Comparison of ENCODE assay signal across 1 cellular context in the genomic region with DNA sequence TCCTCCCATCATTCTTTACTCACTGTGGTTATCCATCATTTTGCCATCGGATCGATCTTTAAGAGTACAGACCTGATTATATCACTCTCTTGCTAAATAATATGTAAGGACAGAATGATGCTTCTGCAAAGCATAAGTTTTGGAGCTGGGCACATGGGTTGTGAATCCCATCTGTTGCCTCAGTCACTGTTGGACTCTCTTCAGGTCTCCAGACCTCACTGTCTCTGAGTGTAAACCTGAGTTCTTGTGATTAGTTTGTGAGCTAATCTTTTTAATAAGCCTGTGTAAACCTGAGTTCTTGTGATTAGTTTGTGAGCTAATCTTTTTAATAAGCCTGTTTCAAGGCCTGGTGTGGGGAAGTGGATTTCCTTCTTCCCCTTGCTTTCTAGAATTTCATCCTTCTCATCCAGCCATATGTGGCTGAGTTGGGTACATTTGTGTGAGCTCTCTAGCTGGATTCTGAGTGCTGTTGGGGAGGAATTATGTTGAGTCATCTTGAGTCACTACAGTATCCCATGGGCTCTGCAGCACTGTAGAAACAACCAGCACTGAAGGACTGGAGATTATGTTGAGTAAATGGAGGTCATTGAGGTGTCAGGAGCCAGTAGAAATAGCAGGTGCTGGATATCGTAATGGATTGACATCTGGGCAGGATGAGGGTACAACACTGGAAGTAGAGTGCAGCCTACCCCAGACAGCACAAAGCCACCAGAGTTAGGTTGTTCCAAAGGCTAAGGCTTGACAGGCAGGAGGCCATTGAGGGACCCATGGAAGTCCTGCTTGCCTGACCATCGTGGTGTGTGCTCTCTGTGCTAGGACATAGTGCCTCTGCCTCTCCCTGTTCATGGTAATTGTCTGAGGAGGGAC.
TF ChIP-seq lines count a peak whose summit lies in the region.

No MANE protein-coding gene starts in this region.

TF ChIP-seq in K562, 482 proteins besides CTCF, POLR2A, EP300 and RAD21 (continued from another document and continues in another):
- TF ChIP-seq, protein P1, sequence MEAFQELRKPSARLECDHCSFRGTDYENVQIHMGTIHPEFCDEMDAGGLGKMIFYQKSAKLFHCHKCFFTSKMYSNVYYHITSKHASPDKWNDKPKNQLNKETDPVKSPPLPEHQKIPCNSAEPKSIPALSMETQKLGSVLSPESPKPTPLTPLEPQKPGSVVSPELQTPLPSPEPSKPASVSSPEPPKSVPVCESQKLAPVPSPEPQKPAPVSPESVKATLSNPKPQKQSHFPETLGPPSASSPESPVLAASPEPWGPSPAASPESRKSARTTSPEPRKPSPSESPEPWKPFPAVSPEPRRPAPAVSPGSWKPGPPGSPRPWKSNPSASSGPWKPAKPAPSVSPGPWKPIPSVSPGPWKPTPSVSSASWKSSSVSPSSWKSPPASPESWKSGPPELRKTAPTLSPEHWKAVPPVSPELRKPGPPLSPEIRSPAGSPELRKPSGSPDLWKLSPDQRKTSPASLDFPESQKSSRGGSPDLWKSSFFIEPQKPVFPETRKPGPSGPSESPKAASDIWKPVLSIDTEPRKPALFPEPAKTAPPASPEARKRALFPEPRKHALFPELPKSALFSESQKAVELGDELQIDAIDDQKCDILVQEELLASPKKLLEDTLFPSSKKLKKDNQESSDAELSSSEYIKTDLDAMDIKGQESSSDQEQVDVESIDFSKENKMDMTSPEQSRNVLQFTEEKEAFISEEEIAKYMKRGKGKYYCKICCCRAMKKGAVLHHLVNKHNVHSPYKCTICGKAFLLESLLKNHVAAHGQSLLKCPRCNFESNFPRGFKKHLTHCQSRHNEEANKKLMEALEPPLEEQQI (IDR thresholded peaks at IDR 0.05) = no peak
- TF ChIP-seq TBL1XR1 (IDR thresholded peaks at IDR 0.05; ENCODE audit: low read length in 2 of 2) (0 out of 4 replicates have a peak, but pooled peaks of 1 of the 2 experiments have one; percentile 16), ETV5 (CRISPR knock-in tag; IDR thresholded peaks at IDR 0.05; ENCODE audit: low read depth) (no peak), SRSF1 (IDR thresholded peaks at IDR 0.05; ENCODE audit: low read depth, low read length) (no peak), POLR2B (IDR thresholded peaks at IDR 0.05; ENCODE audit: low read depth, partially characterized antibody) (no peak), NFE2L1 (tag; IDR thresholded peaks at IDR 0.05; ENCODE audit: borderline replicate concordance, low read depth) (peak; percentile 94), MAFG (tag; conservative IDR thresholded peaks at IDR 0.05) (peak; percentile 98), DNMT1 (IDR thresholded peaks at IDR 0.05) (0 out of 2 replicates have a peak, but pooled peaks have one; percentile 31), NFRKB (IDR thresholded peaks at IDR 0.05; ENCODE audit: low read depth) (0 out of 2 replicates have a peak, but pooled peaks have one; percentile 14), SNIP1 (IDR thresholded peaks at IDR 0.05; ENCODE audit: low read depth) (no peak), ZNF717 (CRISPR knock-in tag; IDR thresholded peaks at IDR 0.05) (no peak), MED1 (CRISPR knock-in tag; IDR thresholded peaks at IDR 0.05; ENCODE audit: borderline replicate concordance) (no peak), KHSRP (IDR thresholded peaks at IDR 0.05) (no peak), CTBP1 (IDR thresholded peaks at IDR 0.05; ENCODE audit: borderline replicate concordance) (0 out of 2 replicates have a peak, but pooled peaks have one; percentile 29), GABPA (tag; conservative IDR thresholded peaks at IDR 0.05; ENCODE audit: low read depth) (0 out of 2 replicates have a peak, but pooled peaks have one; percentile 0), ZNF764 (CRISPR knock-in tag; IDR thresholded peaks at IDR 0.05; ENCODE audit: low read depth) (no peak), CBX3 (IDR thresholded peaks at IDR 0.05; ENCODE audit: borderline replicate concordance in 1 of 2, low read length in 2 of 2) (0 out of 3 replicates have a peak, but pooled peaks of 1 of the 2 experiments have one; percentile 18), SIN3A (IDR thresholded peaks at IDR 0.05; ENCODE audit: borderline replicate concordance in 2 of 2, control insufficient read depth in 1 of 2, low read depth in 2 of 2, low read length in 2 of 2) (no peak), ZNF408 (CRISPR knock-in tag; IDR thresholded peaks at IDR 0.05; ENCODE audit: low read depth) (no peak), CREM (IDR thresholded peaks at IDR 0.05; ENCODE audit: low read depth) (0 out of 2 replicates have a peak, but pooled peaks have one; percentile 18), TOE1 (IDR thresholded peaks at IDR 0.05; ENCODE audit: borderline replicate concordance) (no peak), TOE1 (CRISPR knock-in tag; IDR thresholded peaks at IDR 0.05; ENCODE audit: borderline replicate concordance, low read depth) (0 out of 2 replicates have a peak, but pooled peaks have one; percentile 42), NRF1 (conservative IDR thresholded peaks at IDR 0.05 in 1 of 2, IDR thresholded peaks at IDR 0.05 in 1 of 2) (peak in 1 of 2 experiments; percentile 3; a peak in 1 of 4 replicates), ZNF324 (CRISPR knock-in tag; IDR thresholded peaks at IDR 0.05) (no peak), TCF3 (CRISPR knock-in tag; IDR thresholded peaks at IDR 0.05) (peak; percentile 6; the same call in 1 of the 2 replicates), POLR2AphosphoS5 (IDR thresholded peaks at IDR 0.05; ENCODE audit: control insufficient read depth, insufficient read depth, low read depth, low read length) (0 out of 2 replicates have a peak, but pooled peaks have one; percentile 31), YBX1 (IDR thresholded peaks at IDR 0.05) (no peak), ZNF586 (CRISPR knock-in tag; conservative IDR thresholded peaks at IDR 0.05) (no peak)
- TF ChIP-seq, protein P2, sequence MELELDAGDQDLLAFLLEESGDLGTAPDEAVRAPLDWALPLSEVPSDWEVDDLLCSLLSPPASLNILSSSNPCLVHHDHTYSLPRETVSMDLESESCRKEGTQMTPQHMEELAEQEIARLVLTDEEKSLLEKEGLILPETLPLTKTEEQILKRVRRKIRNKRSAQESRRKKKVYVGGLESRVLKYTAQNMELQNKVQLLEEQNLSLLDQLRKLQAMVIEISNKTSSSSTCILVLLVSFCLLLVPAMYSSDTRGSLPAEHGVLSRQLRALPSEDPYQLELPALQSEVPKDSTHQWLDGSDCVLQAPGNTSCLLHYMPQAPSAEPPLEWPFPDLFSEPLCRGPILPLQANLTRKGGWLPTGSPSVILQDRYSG (tag; conservative IDR thresholded peaks at IDR 0.05; ENCODE audit: low read depth) = peak; percentile 60; the same call in 1 of the 2 replicates
- TF ChIP-seq, protein P3, sequence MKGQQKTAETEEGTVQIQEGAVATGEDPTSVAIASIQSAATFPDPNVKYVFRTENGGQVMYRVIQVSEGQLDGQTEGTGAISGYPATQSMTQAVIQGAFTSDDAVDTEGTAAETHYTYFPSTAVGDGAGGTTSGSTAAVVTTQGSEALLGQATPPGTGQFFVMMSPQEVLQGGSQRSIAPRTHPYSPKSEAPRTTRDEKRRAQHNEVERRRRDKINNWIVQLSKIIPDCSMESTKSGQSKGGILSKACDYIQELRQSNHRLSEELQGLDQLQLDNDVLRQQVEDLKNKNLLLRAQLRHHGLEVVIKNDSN (CRISPR knock-in tag; IDR thresholded peaks at IDR 0.05) = no peak
- TF ChIP-seq, protein P4, sequence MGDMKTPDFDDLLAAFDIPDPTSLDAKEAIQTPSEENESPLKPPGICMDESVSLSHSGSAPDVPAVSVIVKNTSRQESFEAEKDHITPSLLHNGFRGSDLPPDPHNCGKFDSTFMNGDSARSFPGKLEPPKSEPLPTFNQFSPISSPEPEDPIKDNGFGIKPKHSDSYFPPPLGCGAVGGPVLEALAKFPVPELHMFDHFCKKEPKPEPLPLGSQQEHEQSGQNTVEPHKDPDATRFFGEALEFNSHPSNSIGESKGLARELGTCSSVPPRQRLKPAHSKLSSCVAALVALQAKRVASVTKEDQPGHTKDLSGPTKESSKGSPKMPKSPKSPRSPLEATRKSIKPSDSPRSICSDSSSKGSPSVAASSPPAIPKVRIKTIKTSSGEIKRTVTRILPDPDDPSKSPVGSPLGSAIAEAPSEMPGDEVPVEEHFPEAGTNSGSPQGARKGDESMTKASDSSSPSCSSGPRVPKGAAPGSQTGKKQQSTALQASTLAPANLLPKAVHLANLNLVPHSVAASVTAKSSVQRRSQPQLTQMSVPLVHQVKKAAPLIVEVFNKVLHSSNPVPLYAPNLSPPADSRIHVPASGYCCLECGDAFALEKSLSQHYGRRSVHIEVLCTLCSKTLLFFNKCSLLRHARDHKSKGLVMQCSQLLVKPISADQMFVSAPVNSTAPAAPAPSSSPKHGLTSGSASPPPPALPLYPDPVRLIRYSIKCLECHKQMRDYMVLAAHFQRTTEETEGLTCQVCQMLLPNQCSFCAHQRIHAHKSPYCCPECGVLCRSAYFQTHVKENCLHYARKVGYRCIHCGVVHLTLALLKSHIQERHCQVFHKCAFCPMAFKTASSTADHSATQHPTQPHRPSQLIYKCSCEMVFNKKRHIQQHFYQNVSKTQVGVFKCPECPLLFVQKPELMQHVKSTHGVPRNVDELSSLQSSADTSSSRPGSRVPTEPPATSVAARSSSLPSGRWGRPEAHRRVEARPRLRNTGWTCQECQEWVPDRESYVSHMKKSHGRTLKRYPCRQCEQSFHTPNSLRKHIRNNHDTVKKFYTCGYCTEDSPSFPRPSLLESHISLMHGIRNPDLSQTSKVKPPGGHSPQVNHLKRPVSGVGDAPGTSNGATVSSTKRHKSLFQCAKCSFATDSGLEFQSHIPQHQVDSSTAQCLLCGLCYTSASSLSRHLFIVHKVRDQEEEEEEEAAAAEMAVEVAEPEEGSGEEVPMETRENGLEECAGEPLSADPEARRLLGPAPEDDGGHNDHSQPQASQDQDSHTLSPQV (IDR thresholded peaks at IDR 0.05) = peak; percentile 75; the same call in 1 of the 2 replicates
- TF ChIP-seq, protein P5, sequence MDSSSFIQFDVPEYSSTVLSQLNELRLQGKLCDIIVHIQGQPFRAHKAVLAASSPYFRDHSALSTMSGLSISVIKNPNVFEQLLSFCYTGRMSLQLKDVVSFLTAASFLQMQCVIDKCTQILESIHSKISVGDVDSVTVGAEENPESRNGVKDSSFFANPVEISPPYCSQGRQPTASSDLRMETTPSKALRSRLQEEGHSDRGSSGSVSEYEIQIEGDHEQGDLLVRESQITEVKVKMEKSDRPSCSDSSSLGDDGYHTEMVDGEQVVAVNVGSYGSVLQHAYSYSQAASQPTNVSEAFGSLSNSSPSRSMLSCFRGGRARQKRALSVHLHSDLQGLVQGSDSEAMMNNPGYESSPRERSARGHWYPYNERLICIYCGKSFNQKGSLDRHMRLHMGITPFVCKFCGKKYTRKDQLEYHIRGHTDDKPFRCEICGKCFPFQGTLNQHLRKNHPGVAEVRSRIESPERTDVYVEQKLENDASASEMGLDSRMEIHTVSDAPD (CRISPR knock-in tag; IDR thresholded peaks at IDR 0.05) = no peak
- TF ChIP-seq, protein P6, sequence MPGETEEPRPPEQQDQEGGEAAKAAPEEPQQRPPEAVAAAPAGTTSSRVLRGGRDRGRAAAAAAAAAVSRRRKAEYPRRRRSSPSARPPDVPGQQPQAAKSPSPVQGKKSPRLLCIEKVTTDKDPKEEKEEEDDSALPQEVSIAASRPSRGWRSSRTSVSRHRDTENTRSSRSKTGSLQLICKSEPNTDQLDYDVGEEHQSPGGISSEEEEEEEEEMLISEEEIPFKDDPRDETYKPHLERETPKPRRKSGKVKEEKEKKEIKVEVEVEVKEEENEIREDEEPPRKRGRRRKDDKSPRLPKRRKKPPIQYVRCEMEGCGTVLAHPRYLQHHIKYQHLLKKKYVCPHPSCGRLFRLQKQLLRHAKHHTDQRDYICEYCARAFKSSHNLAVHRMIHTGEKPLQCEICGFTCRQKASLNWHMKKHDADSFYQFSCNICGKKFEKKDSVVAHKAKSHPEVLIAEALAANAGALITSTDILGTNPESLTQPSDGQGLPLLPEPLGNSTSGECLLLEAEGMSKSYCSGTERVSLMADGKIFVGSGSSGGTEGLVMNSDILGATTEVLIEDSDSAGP (CRISPR knock-in tag; IDR thresholded peaks at IDR 0.05) = peak; percentile 42; the same call in 1 of the 2 replicates
- TF ChIP-seq, protein P7, sequence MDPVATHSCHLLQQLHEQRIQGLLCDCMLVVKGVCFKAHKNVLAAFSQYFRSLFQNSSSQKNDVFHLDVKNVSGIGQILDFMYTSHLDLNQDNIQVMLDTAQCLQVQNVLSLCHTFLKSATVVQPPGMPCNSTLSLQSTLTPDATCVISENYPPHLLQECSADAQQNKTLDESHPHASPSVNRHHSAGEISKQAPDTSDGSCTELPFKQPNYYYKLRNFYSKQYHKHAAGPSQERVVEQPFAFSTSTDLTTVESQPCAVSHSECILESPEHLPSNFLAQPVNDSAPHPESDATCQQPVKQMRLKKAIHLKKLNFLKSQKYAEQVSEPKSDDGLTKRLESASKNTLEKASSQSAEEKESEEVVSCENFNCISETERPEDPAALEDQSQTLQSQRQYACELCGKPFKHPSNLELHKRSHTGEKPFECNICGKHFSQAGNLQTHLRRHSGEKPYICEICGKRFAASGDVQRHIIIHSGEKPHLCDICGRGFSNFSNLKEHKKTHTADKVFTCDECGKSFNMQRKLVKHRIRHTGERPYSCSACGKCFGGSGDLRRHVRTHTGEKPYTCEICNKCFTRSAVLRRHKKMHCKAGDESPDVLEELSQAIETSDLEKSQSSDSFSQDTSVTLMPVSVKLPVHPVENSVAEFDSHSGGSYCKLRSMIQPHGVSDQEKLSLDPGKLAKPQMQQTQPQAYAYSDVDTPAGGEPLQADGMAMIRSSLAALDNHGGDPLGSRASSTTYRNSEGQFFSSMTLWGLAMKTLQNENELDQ (CRISPR knock-in tag; IDR thresholded peaks at IDR 0.05; ENCODE audit: borderline replicate concordance) = no peak
- TF ChIP-seq, protein P8, sequence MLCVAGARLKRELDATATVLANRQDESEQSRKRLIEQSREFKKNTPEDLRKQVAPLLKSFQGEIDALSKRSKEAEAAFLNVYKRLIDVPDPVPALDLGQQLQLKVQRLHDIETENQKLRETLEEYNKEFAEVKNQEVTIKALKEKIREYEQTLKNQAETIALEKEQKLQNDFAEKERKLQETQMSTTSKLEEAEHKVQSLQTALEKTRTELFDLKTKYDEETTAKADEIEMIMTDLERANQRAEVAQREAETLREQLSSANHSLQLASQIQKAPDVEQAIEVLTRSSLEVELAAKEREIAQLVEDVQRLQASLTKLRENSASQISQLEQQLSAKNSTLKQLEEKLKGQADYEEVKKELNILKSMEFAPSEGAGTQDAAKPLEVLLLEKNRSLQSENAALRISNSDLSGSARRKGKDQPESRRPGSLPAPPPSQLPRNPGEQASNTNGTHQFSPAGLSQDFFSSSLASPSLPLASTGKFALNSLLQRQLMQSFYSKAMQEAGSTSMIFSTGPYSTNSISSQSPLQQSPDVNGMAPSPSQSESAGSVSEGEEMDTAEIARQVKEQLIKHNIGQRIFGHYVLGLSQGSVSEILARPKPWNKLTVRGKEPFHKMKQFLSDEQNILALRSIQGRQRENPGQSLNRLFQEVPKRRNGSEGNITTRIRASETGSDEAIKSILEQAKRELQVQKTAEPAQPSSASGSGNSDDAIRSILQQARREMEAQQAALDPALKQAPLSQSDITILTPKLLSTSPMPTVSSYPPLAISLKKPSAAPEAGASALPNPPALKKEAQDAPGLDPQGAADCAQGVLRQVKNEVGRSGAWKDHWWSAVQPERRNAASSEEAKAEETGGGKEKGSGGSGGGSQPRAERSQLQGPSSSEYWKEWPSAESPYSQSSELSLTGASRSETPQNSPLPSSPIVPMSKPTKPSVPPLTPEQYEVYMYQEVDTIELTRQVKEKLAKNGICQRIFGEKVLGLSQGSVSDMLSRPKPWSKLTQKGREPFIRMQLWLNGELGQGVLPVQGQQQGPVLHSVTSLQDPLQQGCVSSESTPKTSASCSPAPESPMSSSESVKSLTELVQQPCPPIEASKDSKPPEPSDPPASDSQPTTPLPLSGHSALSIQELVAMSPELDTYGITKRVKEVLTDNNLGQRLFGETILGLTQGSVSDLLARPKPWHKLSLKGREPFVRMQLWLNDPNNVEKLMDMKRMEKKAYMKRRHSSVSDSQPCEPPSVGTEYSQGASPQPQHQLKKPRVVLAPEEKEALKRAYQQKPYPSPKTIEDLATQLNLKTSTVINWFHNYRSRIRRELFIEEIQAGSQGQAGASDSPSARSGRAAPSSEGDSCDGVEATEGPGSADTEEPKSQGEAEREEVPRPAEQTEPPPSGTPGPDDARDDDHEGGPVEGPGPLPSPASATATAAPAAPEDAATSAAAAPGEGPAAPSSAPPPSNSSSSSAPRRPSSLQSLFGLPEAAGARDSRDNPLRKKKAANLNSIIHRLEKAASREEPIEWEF (CRISPR knock-in tag; IDR thresholded peaks at IDR 0.05) = no peak
